ENCODE assay signal across 16 cellular contexts in the genomic region with DNA sequence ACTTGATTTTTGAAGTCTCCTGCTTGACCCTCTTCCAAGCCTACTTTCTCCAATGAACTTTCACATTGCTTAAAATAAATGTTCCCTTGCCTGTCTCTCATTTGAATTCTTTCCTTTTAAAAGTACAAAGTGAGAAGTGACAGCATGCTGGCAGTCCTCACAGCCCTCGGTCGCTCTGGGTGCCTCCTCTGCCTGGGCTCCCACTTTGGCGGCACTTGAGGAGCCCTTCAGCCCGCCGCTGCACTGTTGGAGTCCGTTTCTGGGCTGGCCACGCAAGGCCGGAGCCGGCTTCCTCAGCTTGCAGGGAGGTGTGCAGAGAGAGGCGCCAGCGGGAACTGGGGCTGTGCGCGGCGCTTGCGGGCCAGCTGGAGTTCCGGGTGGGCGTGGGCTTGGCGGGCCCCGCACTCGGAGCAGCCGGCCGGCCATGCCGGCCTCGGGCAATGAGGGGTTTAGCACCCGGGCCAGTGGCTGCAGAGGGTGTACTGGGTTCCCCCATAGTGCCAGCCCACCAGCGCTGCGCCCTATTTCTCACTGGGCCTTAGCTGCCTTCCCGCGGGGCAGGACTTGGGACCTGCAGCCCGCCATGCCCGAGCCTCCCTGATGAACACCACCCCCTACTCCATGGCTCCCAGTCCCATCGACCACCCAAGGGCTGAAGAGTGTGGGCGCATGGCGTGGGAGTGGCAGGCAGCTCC. TPM values are rescaled to one million over a fixed set of nuclear protein-coding genes. Genes with fewer than 3 reads are reported as not detected.
DNase-seq lines count a peak whose midpoint lies in the region; ATAC-seq and TF ChIP-seq lines count a peak whose summit lies in the region.
"Had no signal": no experiment of that assay in that cellular context is flagged by ENCODE, and none has a peak within 500 bp of the region (broad histone marks: within the 10 kb centered on the region; RNA-seq: fewer than 3 reads in every experiment).

No MANE protein-coding gene starts in this region.

- peaks cover 59 to 70% (median 61%) of the 10 kb centered on the region in 3 donors for H3K4me1 Mint-ChIP-seq in CD8-positive, alpha-beta memory T cell
- peaks cover 20 to 47% of the 10 kb centered on the region in 2 donors for H3K4me1 Mint-ChIP-seq in effector memory CD8-positive, alpha-beta T cell (ENCODE audit: low read depth in 2 of 2)
- H3K4me1 Mint-ChIP-seq in natural killer cell treated with Interleukin-12 subunit alpha and Interleukin-12 subunit beta and Interleukin-15 and Interleukin-18, amount 100 ng/mL, for 72 hours (ENCODE audit: low read depth in 2 of 2) = peaks cover 54 to 60% of the 10 kb centered on the region in 2 donors

- CTCF ChIA-PET in CD8-positive, alpha-beta memory T cell (lab: Charles Lee) = interaction anchor here (0.8 to 2.2 kb wide), 9 partner anchors 10 to 174 kb away, joined by 3 to 19 read pairs (median 4); a partner anchor contains a TSS

- H3K9ac ChIP-seq in OCI-LY3 (ENCODE audit: low read length) = peak overlapping the region; percentile 69; the same call in 1 of the 2 replicates
- H3K9ac ChIP-seq: BLaER1 treated with 17β-estradiol and CSF1 and Interleukin-3, amounts not matched to agents 10 nM and 100 nM had no signal

- no peaks in the 10 kb centered on the region for H3K9me3 ChIP-seq in CD8-positive, alpha-beta memory T cell (ENCODE audit: low read length)
- peaks cover 18% of the 10 kb centered on the region; the same call in 1 of the 2 replicates for H3K9me3 ChIP-seq in OCI-LY3 (ENCODE audit: insufficient read depth, low read length)
- H3K9me3 ChIP-seq: pancreas had no signal

- H2AFZ ChIP-seq in OCI-LY3 (ENCODE audit: low read depth, low read length) = no peak overlapping the region

- H3K4me2 ChIP-seq in OCI-LY3 (ENCODE audit: low read length) = peak overlapping the region; percentile 59
- H3K4me2 ChIP-seq: BLaER1 treated with 17β-estradiol and CSF1 and Interleukin-3, amounts not matched to agents 10 nM and 100 nM; smooth muscle cell had no signal

- peaks cover 0 to 1% of the 10 kb centered on the region in 2 donors for H3K27me3 Mint-ChIP-seq in CD8-positive, alpha-beta memory T cell
- H3K27me3 Mint-ChIP-seq in effector memory CD8-positive, alpha-beta T cell = no peaks in the 10 kb centered on the region
- H3K27me3 Mint-ChIP-seq in natural killer cell treated with Interleukin-12 subunit alpha and Interleukin-12 subunit beta and Interleukin-15 and Interleukin-18, amount 100 ng/mL, for 72 hours = no peaks in the 10 kb centered on the region
- H3K27me3 Mint-ChIP-seq: dendritic cell treated with granulocyte-macrophage colony-stimulating factor and Interleukin-4, amounts not matched to agents 40 ng/mL and 50 ng/mL, for 4 days had no signal

- no peak for ATAC-seq in effector memory CD8-positive, alpha-beta T cell (replicated peaks)
- no peak for ATAC-seq in natural killer cell treated with Interleukin-12 subunit alpha and Interleukin-12 subunit beta and Interleukin-15 and Interleukin-18, amount 100 ng/mL, for 72 hours
- no peak for ATAC-seq in GM19467 (IDR thresholded peaks at IDR 0.05; ENCODE audit: unreplicated experiment)
- ATAC-seq: esophagus mucosa had no signal

- peak overlapping the region; percentile 90 to 99 (median 94) for H3K27ac Mint-ChIP-seq in CD8-positive, alpha-beta memory T cell
- peak overlapping the region; percentile 89 to 90 for H3K27ac Mint-ChIP-seq in effector memory CD8-positive, alpha-beta T cell
- H3K27ac Mint-ChIP-seq in natural killer cell treated with Interleukin-12 subunit alpha and Interleukin-12 subunit beta and Interleukin-15 and Interleukin-18, amount 100 ng/mL, for 72 hours = peak overlapping the region; percentile 93 to 99

- H3K36me3 ChIP-seq in CD8-positive, alpha-beta memory T cell (ENCODE audit: insufficient read depth, low read length) = no peaks in the 10 kb centered on the region
- H3K36me3 ChIP-seq in OCI-LY3 (replicated peaks; ENCODE audit: low read depth, low read length) = peaks cover 13% of the 10 kb centered on the region
- H3K36me3 ChIP-seq: BLaER1 treated with 17β-estradiol and CSF1 and Interleukin-3, amounts not matched to agents 10 nM and 100 nM; pancreas had no signal

- TF ChIP-seq CTCF in OCI-LY3 (IDR thresholded peaks at IDR 0.05; ENCODE audit: low read depth, low read length) = no peak

- H3K36me3 Mint-ChIP-seq in CD8-positive, alpha-beta memory T cell = peaks cover 3 to 13% (median 6%) of the 10 kb centered on the region in 3 donors
- peaks cover 12% of the 10 kb centered on the region for H3K36me3 Mint-ChIP-seq in effector memory CD8-positive, alpha-beta T cell (ENCODE audit: insufficient read depth)
- peaks cover 38% of the 10 kb centered on the region for H3K36me3 Mint-ChIP-seq in natural killer cell treated with Interleukin-12 subunit alpha and Interleukin-12 subunit beta and Interleukin-15 and Interleukin-18, amount 100 ng/mL, for 72 hours

- DNase-seq in CD8-positive, alpha-beta memory T cell = no peak
- DNase-seq in effector memory CD8-positive, alpha-beta T cell = no peak
- DNase-seq in natural killer cell treated with Interleukin-12 subunit alpha and Interleukin-12 subunit beta and Interleukin-15 and Interleukin-18, amount 100 ng/mL, for 72 hours (ENCODE audit: low spot score) = no peak
- no peak for DNase-seq in NCI-H2107 (lab: John Stamatoyannopoulos, UW)
- DNase-seq in T1000 (lab: John Stamatoyannopoulos, UW) = no peak
- DNase-seq: glutamatergic neuron, NCI-H1436, NCI-H510A had no signal

- H3K79me2 ChIP-seq in OCI-LY3 (ENCODE audit: low read length) = no peaks in the 10 kb centered on the region

- H3K27me3 ChIP-seq in CD8-positive, alpha-beta memory T cell (ENCODE audit: insufficient read depth, low read length, poor library complexity, severe bottlenecking) = no peaks in the 10 kb centered on the region
- no peaks in the 10 kb centered on the region for H3K27me3 ChIP-seq in OCI-LY3 (ENCODE audit: low read depth, low read length)
- H3K27me3 ChIP-seq: BLaER1 treated with 17β-estradiol and CSF1 and Interleukin-3, amounts not matched to agents 10 nM and 100 nM; pancreas had no signal

- H3K9me3 Mint-ChIP-seq in CD8-positive, alpha-beta memory T cell = peaks cover 3 to 16% (median 10%) of the 10 kb centered on the region in 5 donors
- no peaks in the 10 kb centered on the region for H3K9me3 Mint-ChIP-seq in effector memory CD8-positive, alpha-beta T cell
- peaks cover 14% of the 10 kb centered on the region for H3K9me3 Mint-ChIP-seq in natural killer cell treated with Interleukin-12 subunit alpha and Interleukin-12 subunit beta and Interleukin-15 and Interleukin-18, amount 100 ng/mL, for 72 hours
- H3K9me3 Mint-ChIP-seq: dendritic cell treated with granulocyte-macrophage colony-stimulating factor and Interleukin-4, amounts not matched to agents 40 ng/mL and 50 ng/mL, for 4 days had no signal

- POLR2A ChIA-PET in CD8-positive, alpha-beta memory T cell (lab: Charles Lee) = interaction anchor here (1.1 to 2.0 kb wide), 6 partner anchors 47 to 124 kb away, joined by 3 to 18 read pairs (median 4); a partner anchor contains a TSS

- H3K4me3 ChIP-seq in CD8-positive, alpha-beta memory T cell (ENCODE audit: low read length) = peak overlapping the region; percentile 85
- H3K4me3 ChIP-seq in OCI-LY3 (ENCODE audit: low read length) = peak overlapping the region; percentile 48; the same call in 1 of the 2 replicates
- H3K4me3 ChIP-seq: BLaER1 treated with 17β-estradiol and CSF1 and Interleukin-3, amounts not matched to agents 10 nM and 100 nM; pancreas; smooth muscle cell had no signal

- peak overlapping the region in 5 of 7 donors; percentile 87 to 92 (median 90) for H3K4me3 Mint-ChIP-seq in CD8-positive, alpha-beta memory T cell
- peak overlapping the region; percentile 77 to 78 for H3K4me3 Mint-ChIP-seq in effector memory CD8-positive, alpha-beta T cell
- peak overlapping the region; percentile 66 for H3K4me3 Mint-ChIP-seq in natural killer cell treated with Interleukin-12 subunit alpha and Interleukin-12 subunit beta and Interleukin-15 and Interleukin-18, amount 100 ng/mL, for 72 hours
- H3K4me3 Mint-ChIP-seq: dendritic cell treated with granulocyte-macrophage colony-stimulating factor and Interleukin-4, amounts not matched to agents 40 ng/mL and 50 ng/mL, for 4 days had no signal

- H3K4me1 ChIP-seq in CD8-positive, alpha-beta memory T cell (ENCODE audit: insufficient read depth, low read length) = peaks cover 73% of the 10 kb centered on the region
- H3K4me1 ChIP-seq in OCI-LY3 (ENCODE audit: low read length) = peaks cover 43% of the 10 kb centered on the region
- H3K4me1 ChIP-seq: pancreas had no signal

- H3K27ac ChIP-seq in CD8-positive, alpha-beta memory T cell (ENCODE audit: low read depth, low read length) = no peak overlapping the region
- peak overlapping the region; percentile 100 for H3K27ac ChIP-seq in OCI-LY3 (ENCODE audit: low read length)
- H3K27ac ChIP-seq: BLaER1 treated with 17β-estradiol and CSF1 and Interleukin-3, amounts not matched to agents 10 nM and 100 nM; pancreas had no signal

- no peaks in the 10 kb centered on the region for H4K20me1 ChIP-seq in OCI-LY3 (ENCODE audit: insufficient read depth, low read length)
- H4K20me1 ChIP-seq: BLaER1 treated with 17β-estradiol and CSF1 and Interleukin-3, amounts not matched to agents 10 nM and 100 nM had no signal

RNA-seq across cellular contexts. Expression of a gene that starts 31.9 kb away (rescaled TPM):
- 10 to 100 TPM; 62.1 to 66.0 TPM for total RNA-seq in CD8-positive, alpha-beta memory T cell
- polyA plus RNA-seq in CD8-positive, alpha-beta memory T cell = 86.0 TPM
- total RNA-seq in natural killer cell treated with Interleukin-12 subunit alpha and Interleukin-12 subunit beta and Interleukin-15 and Interleukin-18, amount 100 ng/mL, for 72 hours = 100 to 1,000 TPM; 158 to 170 TPM

RNA-seq across cellular contexts. Expression of a gene that starts 36.4 kb away (rescaled TPM):
- 10 to 100 TPM; 63.5 to 65.1 TPM for total RNA-seq in CD8-positive, alpha-beta memory T cell
- polyA plus RNA-seq in CD8-positive, alpha-beta memory T cell = 42.3 TPM
- total RNA-seq in natural killer cell treated with Interleukin-12 subunit alpha and Interleukin-12 subunit beta and Interleukin-15 and Interleukin-18, amount 100 ng/mL, for 72 hours = 100 to 1,000 TPM in 1 of 2 donors, 10 to 100 TPM in 1; 59.0 to 159 TPM
- total RNA-seq: SK-MEL-5 had no signal
